In the genomic region with DNA sequence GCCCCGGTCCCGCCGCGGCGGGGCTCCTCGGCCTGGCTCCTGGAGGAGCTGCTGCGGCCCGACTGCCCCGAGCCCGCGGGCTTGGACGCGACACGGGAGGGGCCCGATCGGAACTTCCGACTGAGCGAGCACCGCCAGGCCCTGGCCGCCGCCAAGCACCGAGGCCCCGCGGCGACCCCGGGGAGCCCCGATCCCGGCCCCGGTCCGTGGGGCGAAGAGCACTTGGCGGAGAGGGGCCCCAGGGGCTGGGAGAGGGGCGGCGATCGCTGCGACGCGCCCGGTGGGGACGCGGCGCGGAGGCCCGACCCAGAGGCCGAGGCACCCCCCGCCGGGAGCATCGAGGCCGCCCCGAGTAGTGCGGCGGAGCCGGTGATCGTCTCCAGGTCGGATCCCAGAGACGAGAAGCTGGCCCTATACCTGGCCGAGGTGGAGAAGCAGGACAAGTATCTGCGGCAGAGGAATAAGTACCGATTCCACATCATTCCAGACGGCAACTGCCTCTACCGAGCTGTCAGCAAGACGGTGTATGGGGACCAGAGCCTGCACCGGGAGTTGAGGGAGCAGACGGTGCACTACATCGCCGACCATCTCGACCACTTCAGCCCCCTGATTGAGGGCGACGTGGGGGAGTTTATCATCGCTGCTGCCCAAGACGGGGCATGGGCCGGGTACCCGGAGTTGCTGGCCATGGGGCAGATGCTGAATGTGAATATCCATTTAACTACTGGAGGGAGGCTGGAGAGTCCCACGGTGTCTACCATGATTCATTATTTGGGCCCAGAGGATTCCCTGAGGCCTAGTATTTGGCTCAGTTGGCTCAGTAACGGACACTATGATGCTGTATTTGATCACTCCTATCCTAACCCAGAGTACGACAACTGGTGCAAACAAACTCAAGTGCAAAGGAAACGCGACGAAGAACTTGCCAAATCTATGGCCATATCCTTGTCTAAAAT, we compare ENCODE assay signal across 1 cellular context.
TF ChIP-seq lines count a peak whose summit lies in the region.

No MANE protein-coding gene starts in this region.

TF ChIP-seq in K562, 482 proteins besides CTCF, POLR2A, EP300 and RAD21 (continued from another document):
- TF ChIP-seq SETDB1 (IDR thresholded peaks at IDR 0.05; ENCODE audit: low read length) (no peak), POLR2B (IDR thresholded peaks at IDR 0.05; ENCODE audit: low read depth, partially characterized antibody) (no peak), LEF1 (IDR thresholded peaks at IDR 0.05) (no peak), FOXK2 (conservative IDR thresholded peaks at IDR 0.05 in 1 of 2, IDR thresholded peaks at IDR 0.05 in 1 of 2; ENCODE audit: low read depth in 2 of 2) (no peak), NEUROD1 (IDR thresholded peaks at IDR 0.05; ENCODE audit: borderline replicate concordance, low read depth, low read length, partially characterized antibody) (no peak), ZNF766 (CRISPR knock-in tag; conservative IDR thresholded peaks at IDR 0.05) (no peak), ELK1 (CRISPR knock-in tag; IDR thresholded peaks at IDR 0.05) (no peak), ARID2 (IDR thresholded peaks at IDR 0.05) (no peak), MLLT1 (IDR thresholded peaks at IDR 0.05) (peak in 1 of 2 experiments; percentile 35; a peak in 1 of 4 replicates), AFF4 (CRISPR knock-in tag; IDR thresholded peaks at IDR 0.05) (peak; percentile 56; the same call in 1 of the 2 replicates), RFX1 (IDR thresholded peaks at IDR 0.05) (no peak), KAT7 (CRISPR knock-in tag; IDR thresholded peaks at IDR 0.05; ENCODE audit: borderline replicate concordance) (peak; percentile 55; the same call in 1 of the 2 replicates), NR2F6 (CRISPR knock-in tag; IDR thresholded peaks at IDR 0.05) (no peak), L3MBTL2 (IDR thresholded peaks at IDR 0.05) (no peak), SMARCE1 (IDR thresholded peaks at IDR 0.05) (no peak), CXXC5 (CRISPR knock-in tag; IDR thresholded peaks at IDR 0.05) (peak; percentile 6; the same call in 1 of the 2 replicates), ZFX (CRISPR knock-in tag; IDR thresholded peaks at IDR 0.05) (peak; percentile 46), MCM7 (IDR thresholded peaks at IDR 0.05) (no peak), ZFPM2 (CRISPR knock-in tag; IDR thresholded peaks at IDR 0.05) (no peak), HNRNPL (IDR thresholded peaks at IDR 0.05; ENCODE audit: low read depth, low read length) (no peak), TFAM (CRISPR knock-in tag; conservative IDR thresholded peaks at IDR 0.05) (no peak), THRAP3 (IDR thresholded peaks at IDR 0.05; ENCODE audit: borderline replicate concordance) (no peak), MAZ (CRISPR knock-in tag; conservative IDR thresholded peaks at IDR 0.05 in 1 of 2, IDR thresholded peaks at IDR 0.05 in 1 of 2) (0 out of 4 replicates have a peak, but pooled peaks of 1 of the 2 experiments have one; percentile 35), ZBTB2 (IDR thresholded peaks at IDR 0.05) (no peak), SPI1 (IDR thresholded peaks at IDR 0.05; ENCODE audit: borderline replicate concordance, low read depth, low read length) (no peak), RREB1 (CRISPR knock-in tag; IDR thresholded peaks at IDR 0.05) (no peak), GABPB1 (CRISPR knock-in tag; IDR thresholded peaks at IDR 0.05) (no peak), ASH1L (IDR thresholded peaks at IDR 0.05; ENCODE audit: borderline replicate concordance, low read depth, partially characterized antibody) (no peak), CTBP1 (IDR thresholded peaks at IDR 0.05; ENCODE audit: borderline replicate concordance) (no peak), SRSF9 (IDR thresholded peaks at IDR 0.05; ENCODE audit: borderline replicate concordance, low read depth, low read length) (no peak), ZNF431 (CRISPR knock-in tag; IDR thresholded peaks at IDR 0.05) (no peak)
- TF ChIP-seq, protein P1, sequence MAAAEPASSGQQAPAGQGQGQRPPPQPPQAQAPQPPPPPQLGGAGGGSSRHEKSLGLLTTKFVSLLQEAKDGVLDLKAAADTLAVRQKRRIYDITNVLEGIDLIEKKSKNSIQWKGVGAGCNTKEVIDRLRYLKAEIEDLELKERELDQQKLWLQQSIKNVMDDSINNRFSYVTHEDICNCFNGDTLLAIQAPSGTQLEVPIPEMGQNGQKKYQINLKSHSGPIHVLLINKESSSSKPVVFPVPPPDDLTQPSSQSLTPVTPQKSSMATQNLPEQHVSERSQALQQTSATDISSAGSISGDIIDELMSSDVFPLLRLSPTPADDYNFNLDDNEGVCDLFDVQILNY (CRISPR knock-in tag; IDR thresholded peaks at IDR 0.05): no peak
- TF ChIP-seq, protein P2, sequence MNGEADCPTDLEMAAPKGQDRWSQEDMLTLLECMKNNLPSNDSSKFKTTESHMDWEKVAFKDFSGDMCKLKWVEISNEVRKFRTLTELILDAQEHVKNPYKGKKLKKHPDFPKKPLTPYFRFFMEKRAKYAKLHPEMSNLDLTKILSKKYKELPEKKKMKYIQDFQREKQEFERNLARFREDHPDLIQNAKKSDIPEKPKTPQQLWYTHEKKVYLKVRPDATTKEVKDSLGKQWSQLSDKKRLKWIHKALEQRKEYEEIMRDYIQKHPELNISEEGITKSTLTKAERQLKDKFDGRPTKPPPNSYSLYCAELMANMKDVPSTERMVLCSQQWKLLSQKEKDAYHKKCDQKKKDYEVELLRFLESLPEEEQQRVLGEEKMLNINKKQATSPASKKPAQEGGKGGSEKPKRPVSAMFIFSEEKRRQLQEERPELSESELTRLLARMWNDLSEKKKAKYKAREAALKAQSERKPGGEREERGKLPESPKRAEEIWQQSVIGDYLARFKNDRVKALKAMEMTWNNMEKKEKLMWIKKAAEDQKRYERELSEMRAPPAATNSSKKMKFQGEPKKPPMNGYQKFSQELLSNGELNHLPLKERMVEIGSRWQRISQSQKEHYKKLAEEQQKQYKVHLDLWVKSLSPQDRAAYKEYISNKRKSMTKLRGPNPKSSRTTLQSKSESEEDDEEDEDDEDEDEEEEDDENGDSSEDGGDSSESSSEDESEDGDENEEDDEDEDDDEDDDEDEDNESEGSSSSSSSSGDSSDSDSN (IDR thresholded peaks at IDR 0.05; ENCODE audit: borderline replicate concordance in 1 of 2, low read depth in 2 of 2, low read length in 2 of 2): 0 out of 4 replicates have a peak, but pooled peaks of 1 of the 2 experiments have one; percentile 8
- TF ChIP-seq, protein P3, sequence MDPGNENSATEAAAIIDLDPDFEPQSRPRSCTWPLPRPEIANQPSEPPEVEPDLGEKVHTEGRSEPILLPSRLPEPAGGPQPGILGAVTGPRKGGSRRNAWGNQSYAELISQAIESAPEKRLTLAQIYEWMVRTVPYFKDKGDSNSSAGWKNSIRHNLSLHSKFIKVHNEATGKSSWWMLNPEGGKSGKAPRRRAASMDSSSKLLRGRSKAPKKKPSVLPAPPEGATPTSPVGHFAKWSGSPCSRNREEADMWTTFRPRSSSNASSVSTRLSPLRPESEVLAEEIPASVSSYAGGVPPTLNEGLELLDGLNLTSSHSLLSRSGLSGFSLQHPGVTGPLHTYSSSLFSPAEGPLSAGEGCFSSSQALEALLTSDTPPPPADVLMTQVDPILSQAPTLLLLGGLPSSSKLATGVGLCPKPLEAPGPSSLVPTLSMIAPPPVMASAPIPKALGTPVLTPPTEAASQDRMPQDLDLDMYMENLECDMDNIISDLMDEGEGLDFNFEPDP (CRISPR knock-in tag; IDR thresholded peaks at IDR 0.05): no peak
